1 cellular context compared by ENCODE assay signal in the genomic region with DNA sequence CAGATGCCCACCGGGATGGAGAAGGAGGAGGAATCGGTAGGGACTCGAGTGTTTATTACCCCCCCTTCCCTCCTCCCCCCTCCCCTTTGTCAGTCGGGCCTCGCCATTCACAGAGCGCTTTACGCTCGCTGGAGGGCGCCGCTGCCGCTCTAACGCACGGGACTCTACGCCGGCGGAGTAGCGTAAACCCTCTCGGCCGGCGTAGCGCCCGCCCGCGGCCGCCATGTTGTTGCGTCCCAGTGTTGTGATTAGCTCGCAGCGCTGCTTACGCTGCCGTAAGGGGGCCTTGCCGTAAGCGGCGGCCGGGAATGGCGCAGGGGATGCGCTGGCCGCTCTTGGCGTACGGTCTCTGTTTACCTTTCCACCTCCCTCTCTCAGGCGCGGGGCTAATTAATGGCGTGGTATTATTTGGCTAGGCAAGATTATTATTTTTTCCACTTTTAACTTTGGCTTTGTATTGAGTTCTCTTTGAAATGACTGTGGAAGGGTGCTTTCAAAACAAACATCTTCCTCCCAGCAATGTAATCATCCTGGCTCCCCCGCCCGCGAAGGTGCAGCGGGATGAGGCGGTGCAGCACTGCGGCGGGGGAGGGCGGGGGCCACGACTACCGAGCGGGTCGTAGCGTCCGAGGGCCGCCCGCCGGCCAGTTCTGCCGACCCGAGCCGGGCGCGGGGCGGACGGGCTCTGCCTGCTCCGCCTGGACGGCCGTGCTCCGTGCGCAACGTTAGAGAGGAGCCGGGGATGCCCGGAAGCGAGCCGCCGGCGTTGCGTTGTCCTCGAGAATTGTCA.
A peak's percentile ranks its signal among the peaks of the same experiment; 100 is the strongest.
TF ChIP-seq lines count a peak whose summit lies in the region.

No MANE protein-coding gene starts in this region.

TF ChIP-seq in K562, 482 proteins besides CTCF, POLR2A, EP300 and RAD21 (continued from another document and continues in another):
- TF ChIP-seq, protein P1, sequence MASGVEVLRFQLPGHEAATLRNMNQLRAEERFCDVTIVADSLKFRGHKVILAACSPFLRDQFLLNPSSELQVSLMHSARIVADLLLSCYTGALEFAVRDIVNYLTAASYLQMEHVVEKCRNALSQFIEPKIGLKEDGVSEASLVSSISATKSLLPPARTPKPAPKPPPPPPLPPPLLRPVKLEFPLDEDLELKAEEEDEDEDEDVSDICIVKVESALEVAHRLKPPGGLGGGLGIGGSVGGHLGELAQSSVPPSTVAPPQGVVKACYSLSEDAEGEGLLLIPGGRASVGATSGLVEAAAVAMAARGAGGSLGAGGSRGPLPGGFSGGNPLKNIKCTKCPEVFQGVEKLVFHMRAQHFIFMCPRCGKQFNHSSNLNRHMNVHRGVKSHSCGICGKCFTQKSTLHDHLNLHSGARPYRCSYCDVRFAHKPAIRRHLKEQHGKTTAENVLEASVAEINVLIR (CRISPR knock-in tag; IDR thresholded peaks at IDR 0.05) = no peak
- TF ChIP-seq RBM14 (IDR thresholded peaks at IDR 0.05; ENCODE audit: borderline replicate concordance, insufficient read depth, low read depth, low read length) (no peak), PCBP1 (IDR thresholded peaks at IDR 0.05; ENCODE audit: low read depth, low read length, poor library complexity, severe bottlenecking) (peak; percentile 11), RBM17 (IDR thresholded peaks at IDR 0.05; ENCODE audit: borderline replicate concordance, low read depth, low read length) (no peak), HNRNPH1 (optimal IDR thresholded peaks at IDR 0.05; ENCODE audit: low read depth, low read length) (peak; percentile 99), RBM25 (IDR thresholded peaks at IDR 0.05; ENCODE audit: low read depth, low read length, severe bottlenecking) (no peak), ZNF830 (CRISPR knock-in tag; IDR thresholded peaks at IDR 0.05) (no peak), SOX6 (IDR thresholded peaks at IDR 0.05) (0 out of 2 replicates have a peak, but pooled peaks have one; percentile 13), MTF1 (CRISPR knock-in tag; IDR thresholded peaks at IDR 0.05; ENCODE audit: borderline replicate concordance) (no peak), ZNF431 (CRISPR knock-in tag; IDR thresholded peaks at IDR 0.05) (no peak), ZNF134 (CRISPR knock-in tag; conservative IDR thresholded peaks at IDR 0.05) (no peak), GABPB2 (CRISPR knock-in tag; conservative IDR thresholded peaks at IDR 0.05) (no peak), KDM1A (IDR thresholded peaks at IDR 0.05) (no peak), RBBP5 (IDR thresholded peaks at IDR 0.05; ENCODE audit: borderline replicate concordance, insufficient read depth, low read length, poor library complexity, severe bottlenecking) (peak; percentile 84), ZNF717 (CRISPR knock-in tag; IDR thresholded peaks at IDR 0.05) (no peak), U2AF1 (optimal IDR thresholded peaks at IDR 0.05; ENCODE audit: low read depth, low read length) (no peak), ZBED1 (IDR thresholded peaks at IDR 0.05) (no peak), SRSF1 (IDR thresholded peaks at IDR 0.05; ENCODE audit: low read depth, low read length) (peak; percentile 99), HEY1 (CRISPR knock-in tag; IDR thresholded peaks at IDR 0.05; ENCODE audit: borderline replicate concordance) (no peak), ZBTB17 (CRISPR knock-in tag; IDR thresholded peaks at IDR 0.05) (peak; percentile 50), SAP30 (IDR thresholded peaks at IDR 0.05; ENCODE audit: borderline replicate concordance, insufficient read depth, low read depth, low read length, poor library complexity, severe bottlenecking) (peak; percentile 67), SIN3B (IDR thresholded peaks at IDR 0.05; ENCODE audit: low read depth) (peak; percentile 53; the same call in 1 of the 2 replicates), XRCC5 (IDR thresholded peaks at IDR 0.05; ENCODE audit: low read depth, low read length) (peak; percentile 48; the same call in 1 of the 2 replicates), ZNF551 (CRISPR knock-in tag; IDR thresholded peaks at IDR 0.05) (no peak), MTA1 (IDR thresholded peaks at IDR 0.05; ENCODE audit: borderline replicate concordance) (peak; percentile 94), ELF4 (CRISPR knock-in tag; IDR thresholded peaks at IDR 0.05) (no peak), XRCC3 (IDR thresholded peaks at IDR 0.05) (no peak), SMC3 (conservative IDR thresholded peaks at IDR 0.05; ENCODE audit: insufficient read depth, low read depth, low read length) (0 out of 2 replicates have a peak, but pooled peaks have one; percentile 9), DPF2 (IDR thresholded peaks at IDR 0.05) (no peak), GABPA (tag; conservative IDR thresholded peaks at IDR 0.05; ENCODE audit: low read depth) (peak; percentile 35; the same call in 1 of the 2 replicates), CC2D1A (IDR thresholded peaks at IDR 0.05) (peak; percentile 91), CBX5 (IDR thresholded peaks at IDR 0.05; ENCODE audit: borderline replicate concordance, low read depth) (no peak), SNIP1 (IDR thresholded peaks at IDR 0.05; ENCODE audit: low read depth) (no peak), ZNF347 (CRISPR knock-in tag; IDR thresholded peaks at IDR 0.05; ENCODE audit: low read depth) (no peak), NFYB (IDR thresholded peaks at IDR 0.05; ENCODE audit: extremely low read depth, insufficient read length) (no peak), TCF3 (CRISPR knock-in tag; IDR thresholded peaks at IDR 0.05) (peak; percentile 15; the same call in 1 of the 2 replicates), COPS2 (conservative IDR thresholded peaks at IDR 0.05) (no peak), ARID2 (IDR thresholded peaks at IDR 0.05) (no peak)
- TF ChIP-seq, protein P2, sequence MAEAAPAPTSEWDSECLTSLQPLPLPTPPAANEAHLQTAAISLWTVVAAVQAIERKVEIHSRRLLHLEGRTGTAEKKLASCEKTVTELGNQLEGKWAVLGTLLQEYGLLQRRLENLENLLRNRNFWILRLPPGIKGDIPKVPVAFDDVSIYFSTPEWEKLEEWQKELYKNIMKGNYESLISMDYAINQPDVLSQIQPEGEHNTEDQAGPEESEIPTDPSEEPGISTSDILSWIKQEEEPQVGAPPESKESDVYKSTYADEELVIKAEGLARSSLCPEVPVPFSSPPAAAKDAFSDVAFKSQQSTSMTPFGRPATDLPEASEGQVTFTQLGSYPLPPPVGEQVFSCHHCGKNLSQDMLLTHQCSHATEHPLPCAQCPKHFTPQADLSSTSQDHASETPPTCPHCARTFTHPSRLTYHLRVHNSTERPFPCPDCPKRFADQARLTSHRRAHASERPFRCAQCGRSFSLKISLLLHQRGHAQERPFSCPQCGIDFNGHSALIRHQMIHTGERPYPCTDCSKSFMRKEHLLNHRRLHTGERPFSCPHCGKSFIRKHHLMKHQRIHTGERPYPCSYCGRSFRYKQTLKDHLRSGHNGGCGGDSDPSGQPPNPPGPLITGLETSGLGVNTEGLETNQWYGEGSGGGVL (CRISPR knock-in tag; IDR thresholded peaks at IDR 0.05) = no peak
- TF ChIP-seq, protein P3, sequence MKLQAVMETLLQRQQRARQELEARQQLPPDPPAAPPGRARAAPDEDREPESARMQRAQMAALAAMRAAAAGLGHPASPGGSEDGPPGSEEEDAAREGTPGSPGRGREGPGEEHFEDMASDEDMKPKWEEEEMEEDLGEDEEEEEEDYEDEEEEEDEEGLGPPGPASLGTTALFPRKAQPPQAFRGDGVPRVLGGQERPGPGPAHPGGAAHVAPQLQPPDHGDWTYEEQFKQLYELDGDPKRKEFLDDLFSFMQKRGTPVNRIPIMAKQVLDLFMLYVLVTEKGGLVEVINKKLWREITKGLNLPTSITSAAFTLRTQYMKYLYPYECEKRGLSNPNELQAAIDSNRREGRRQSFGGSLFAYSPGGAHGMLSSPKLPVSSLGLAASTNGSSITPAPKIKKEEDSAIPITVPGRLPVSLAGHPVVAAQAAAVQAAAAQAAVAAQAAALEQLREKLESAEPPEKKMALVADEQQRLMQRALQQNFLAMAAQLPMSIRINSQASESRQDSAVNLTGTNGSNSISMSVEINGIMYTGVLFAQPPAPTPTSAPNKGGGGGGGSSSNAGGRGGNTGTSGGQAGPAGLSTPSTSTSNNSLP (IDR thresholded peaks at IDR 0.05; ENCODE audit: borderline replicate concordance, low read depth, low read length) = no peak
- TF ChIP-seq, protein P4, sequence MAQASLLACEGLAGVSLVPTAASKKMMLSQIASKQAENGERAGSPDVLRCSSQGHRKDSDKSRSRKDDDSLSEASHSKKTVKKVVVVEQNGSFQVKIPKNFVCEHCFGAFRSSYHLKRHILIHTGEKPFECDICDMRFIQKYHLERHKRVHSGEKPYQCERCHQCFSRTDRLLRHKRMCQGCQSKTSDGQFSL (CRISPR knock-in tag; IDR thresholded peaks at IDR 0.05) = peak; percentile 99
- TF ChIP-seq, protein P4 (tag; IDR thresholded peaks at IDR 0.05) = peak in 1 of 2 experiments; percentile 100; a peak in 1 of 4 replicates
- TF ChIP-seq, protein P5, sequence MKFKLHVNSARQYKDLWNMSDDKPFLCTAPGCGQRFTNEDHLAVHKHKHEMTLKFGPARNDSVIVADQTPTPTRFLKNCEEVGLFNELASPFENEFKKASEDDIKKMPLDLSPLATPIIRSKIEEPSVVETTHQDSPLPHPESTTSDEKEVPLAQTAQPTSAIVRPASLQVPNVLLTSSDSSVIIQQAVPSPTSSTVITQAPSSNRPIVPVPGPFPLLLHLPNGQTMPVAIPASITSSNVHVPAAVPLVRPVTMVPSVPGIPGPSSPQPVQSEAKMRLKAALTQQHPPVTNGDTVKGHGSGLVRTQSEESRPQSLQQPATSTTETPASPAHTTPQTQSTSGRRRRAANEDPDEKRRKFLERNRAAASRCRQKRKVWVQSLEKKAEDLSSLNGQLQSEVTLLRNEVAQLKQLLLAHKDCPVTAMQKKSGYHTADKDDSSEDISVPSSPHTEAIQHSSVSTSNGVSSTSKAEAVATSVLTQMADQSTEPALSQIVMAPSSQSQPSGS (CRISPR knock-in tag; IDR thresholded peaks at IDR 0.05) = no peak
- TF ChIP-seq, protein P6, sequence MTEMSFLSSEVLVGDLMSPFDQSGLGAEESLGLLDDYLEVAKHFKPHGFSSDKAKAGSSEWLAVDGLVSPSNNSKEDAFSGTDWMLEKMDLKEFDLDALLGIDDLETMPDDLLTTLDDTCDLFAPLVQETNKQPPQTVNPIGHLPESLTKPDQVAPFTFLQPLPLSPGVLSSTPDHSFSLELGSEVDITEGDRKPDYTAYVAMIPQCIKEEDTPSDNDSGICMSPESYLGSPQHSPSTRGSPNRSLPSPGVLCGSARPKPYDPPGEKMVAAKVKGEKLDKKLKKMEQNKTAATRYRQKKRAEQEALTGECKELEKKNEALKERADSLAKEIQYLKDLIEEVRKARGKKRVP (CRISPR knock-in tag; IDR thresholded peaks at IDR 0.05) = peak; percentile 71; the same call in 1 of the 2 replicates
- TF ChIP-seq, protein P7, sequence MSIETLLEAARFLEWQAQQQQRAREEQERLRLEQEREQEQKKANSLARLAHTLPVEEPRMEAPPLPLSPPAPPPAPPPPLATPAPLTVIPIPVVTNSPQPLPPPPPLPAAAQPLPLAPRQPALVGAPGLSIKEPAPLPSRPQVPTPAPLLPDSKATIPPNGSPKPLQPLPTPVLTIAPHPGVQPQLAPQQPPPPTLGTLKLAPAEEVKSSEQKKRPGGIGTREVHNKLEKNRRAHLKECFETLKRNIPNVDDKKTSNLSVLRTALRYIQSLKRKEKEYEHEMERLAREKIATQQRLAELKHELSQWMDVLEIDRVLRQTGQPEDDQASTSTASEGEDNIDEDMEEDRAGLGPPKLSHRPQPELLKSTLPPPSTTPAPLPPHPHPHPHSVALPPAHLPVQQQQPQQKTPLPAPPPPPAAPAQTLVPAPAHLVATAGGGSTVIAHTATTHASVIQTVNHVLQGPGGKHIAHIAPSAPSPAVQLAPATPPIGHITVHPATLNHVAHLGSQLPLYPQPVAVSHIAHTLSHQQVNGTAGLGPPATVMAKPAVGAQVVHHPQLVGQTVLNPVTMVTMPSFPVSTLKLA (conservative IDR thresholded peaks at IDR 0.05) = peak; percentile 16 to 43; a peak in 2 of 4 replicates
- TF ChIP-seq, protein P8, sequence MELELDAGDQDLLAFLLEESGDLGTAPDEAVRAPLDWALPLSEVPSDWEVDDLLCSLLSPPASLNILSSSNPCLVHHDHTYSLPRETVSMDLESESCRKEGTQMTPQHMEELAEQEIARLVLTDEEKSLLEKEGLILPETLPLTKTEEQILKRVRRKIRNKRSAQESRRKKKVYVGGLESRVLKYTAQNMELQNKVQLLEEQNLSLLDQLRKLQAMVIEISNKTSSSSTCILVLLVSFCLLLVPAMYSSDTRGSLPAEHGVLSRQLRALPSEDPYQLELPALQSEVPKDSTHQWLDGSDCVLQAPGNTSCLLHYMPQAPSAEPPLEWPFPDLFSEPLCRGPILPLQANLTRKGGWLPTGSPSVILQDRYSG (tag; conservative IDR thresholded peaks at IDR 0.05; ENCODE audit: low read depth) = no peak
- TF ChIP-seq, protein P9, sequence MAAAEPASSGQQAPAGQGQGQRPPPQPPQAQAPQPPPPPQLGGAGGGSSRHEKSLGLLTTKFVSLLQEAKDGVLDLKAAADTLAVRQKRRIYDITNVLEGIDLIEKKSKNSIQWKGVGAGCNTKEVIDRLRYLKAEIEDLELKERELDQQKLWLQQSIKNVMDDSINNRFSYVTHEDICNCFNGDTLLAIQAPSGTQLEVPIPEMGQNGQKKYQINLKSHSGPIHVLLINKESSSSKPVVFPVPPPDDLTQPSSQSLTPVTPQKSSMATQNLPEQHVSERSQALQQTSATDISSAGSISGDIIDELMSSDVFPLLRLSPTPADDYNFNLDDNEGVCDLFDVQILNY (CRISPR knock-in tag; IDR thresholded peaks at IDR 0.05) = peak; percentile 60; the same call in 1 of the 2 replicates
- TF ChIP-seq, protein P10, sequence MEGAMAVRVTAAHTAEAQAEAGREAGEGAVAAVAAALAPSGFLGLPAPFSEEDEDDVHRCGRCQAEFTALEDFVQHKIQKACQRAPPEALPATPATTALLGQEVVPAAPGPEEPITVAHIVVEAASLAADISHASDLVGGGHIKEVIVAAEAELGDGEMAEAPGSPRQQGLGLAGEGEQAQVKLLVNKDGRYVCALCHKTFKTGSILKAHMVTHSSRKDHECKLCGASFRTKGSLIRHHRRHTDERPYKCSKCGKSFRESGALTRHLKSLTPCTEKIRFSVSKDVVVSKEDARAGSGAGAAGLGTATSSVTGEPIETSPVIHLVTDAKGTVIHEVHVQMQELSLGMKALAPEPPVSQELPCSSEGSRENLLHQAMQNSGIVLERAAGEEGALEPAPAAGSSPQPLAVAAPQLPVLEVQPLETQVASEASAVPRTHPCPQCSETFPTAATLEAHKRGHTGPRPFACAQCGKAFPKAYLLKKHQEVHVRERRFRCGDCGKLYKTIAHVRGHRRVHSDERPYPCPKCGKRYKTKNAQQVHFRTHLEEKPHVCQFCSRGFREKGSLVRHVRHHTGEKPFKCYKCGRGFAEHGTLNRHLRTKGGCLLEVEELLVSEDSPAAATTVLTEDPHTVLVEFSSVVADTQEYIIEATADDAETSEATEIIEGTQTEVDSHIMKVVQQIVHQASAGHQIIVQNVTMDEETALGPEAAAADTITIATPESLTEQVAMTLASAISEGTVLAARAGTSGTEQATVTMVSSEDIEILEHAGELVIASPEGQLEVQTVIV (CRISPR knock-in tag; IDR thresholded peaks at IDR 0.05; ENCODE audit: borderline replicate concordance) = peak; percentile 91
